24 cellular contexts compared by ENCODE assay signal in genomic region chr3:150913174-150913922, GRCh38. TPM values are rescaled to one million over a fixed set of nuclear protein-coding genes. Genes with fewer than 3 reads are reported as not detected.
DNase-seq lines count a peak whose midpoint lies in the region; ATAC-seq and TF ChIP-seq lines count a peak whose summit lies in the region.
"Had no signal": no experiment of that assay in that cellular context is flagged by ENCODE, and none has a peak within 500 bp of the region (broad histone marks: within the 10 kb centered on the region; RNA-seq: fewer than 3 reads in every experiment).

No MANE protein-coding gene starts in this region.

- H3K27me3 ChIP-seq in endodermal cell (ENCODE audit: control insufficient read depth, insufficient read depth, low read length, poor library complexity, severe bottlenecking) (no peaks in the 10 kb centered on the region), psoas muscle (ENCODE audit: insufficient read depth in 3 of 3, low read length in 2 of 3) (peaks cover 0 to 3% (median 2%) of the 10 kb centered on the region in 3 donors)
- H3K27me3 ChIP-seq: upper lobe of left lung had no signal

- no peaks in the 10 kb centered on the region for H3K4me1 ChIP-seq in endodermal cell (ENCODE audit: control insufficient read depth, insufficient read depth, low read length)
- peaks cover 3% of the 10 kb centered on the region for H3K4me1 ChIP-seq in psoas muscle
- H3K4me1 ChIP-seq: upper lobe of left lung had no signal

- peaks cover 15% of the 10 kb centered on the region for H3K4me1 Mint-ChIP-seq in endodermal cell
- H3K4me1 Mint-ChIP-seq: central memory CD8-positive, alpha-beta T cell; naive thymus-derived CD8-positive, alpha-beta T cell had no signal

- no peak overlapping the region for H3K27ac Mint-ChIP-seq in endodermal cell
- H3K27ac Mint-ChIP-seq: naive thymus-derived CD8-positive, alpha-beta T cell had no signal

- TF ChIP-seq CTCF in endodermal cell (conservative IDR thresholded peaks at IDR 0.05) (no peak), psoas muscle (IDR thresholded peaks at IDR 0.05) (no peak)

- no peak overlapping the region for H3K4me3 Mint-ChIP-seq in endodermal cell
- H3K4me3 Mint-ChIP-seq: central memory CD8-positive, alpha-beta T cell; naive thymus-derived CD8-positive, alpha-beta T cell had no signal

- H3K9me3 Mint-ChIP-seq in endodermal cell, result no peaks in the 10 kb centered on the region
- H3K9me3 Mint-ChIP-seq: central memory CD8-positive, alpha-beta T cell; naive thymus-derived CD8-positive, alpha-beta T cell had no signal

- H3K36me3 Mint-ChIP-seq in endodermal cell (ENCODE audit: low read depth), result no peaks in the 10 kb centered on the region
- H3K36me3 Mint-ChIP-seq: naive thymus-derived CD8-positive, alpha-beta T cell had no signal

- intact Hi-C loops in psoas muscle (cut with DNase I), result no loop called here

- peaks cover 2% of the 10 kb centered on the region for H3K27me3 Mint-ChIP-seq in endodermal cell (ENCODE audit: insufficient read depth)

- H3K36me3 ChIP-seq in endodermal cell (ENCODE audit: control insufficient read depth, insufficient read depth, low read length) (no peaks in the 10 kb centered on the region), psoas muscle (ENCODE audit: insufficient read depth in 1 of 2, low read depth in 1 of 2) (no peaks in the 10 kb centered on the region)
- H3K36me3 ChIP-seq: upper lobe of left lung had no signal

- peak; percentile 87 for DNase-seq in NCI-H2227 treated with DMSO at 0.1 percent for 48 hours (lab: John Stamatoyannopoulos, UW)
- no peak for DNase-seq in NCI-H2227 (lab: John Stamatoyannopoulos, UW; ENCODE audit: unreplicated experiment)
- no peak for DNase-seq in endodermal cell
- DNase-seq in psoas muscle, result no peak
- DNase-seq in NCI-H446 treated with DMSO at 0.1 percent for 48 hours (lab: John Stamatoyannopoulos, UW), result no peak
- no peak for DNase-seq in NCI-H2107 treated with DMSO at 0.1 percent for 48 hours (lab: John Stamatoyannopoulos, UW; ENCODE audit: unreplicated experiment)
- no peak for DNase-seq in COR-L47 (lab: John Stamatoyannopoulos, UW)
- DNase-seq: 8988T; activated CD8-positive, alpha-beta memory T cell treated with anti-CD3 and anti-CD28 coated beads for 24 hours; DMS79 treated with DMSO at 0.1 percent for 48 hours; foreskin melanocyte; Karpas-422; naive thymus-derived CD8-positive, alpha-beta T cell; NCI-H1436 treated with DMSO at 0.1 percent for 48 hours; posterior cingulate gyrus; stimulated activated naive CD4-positive, alpha-beta T cell; upper lobe of left lung had no signal

- H3K27ac ChIP-seq in endodermal cell (ENCODE audit: low read depth, low read length) (peak overlapping the region; percentile 72), psoas muscle (no peak overlapping the region)
- H3K27ac ChIP-seq: C4-2B, upper lobe of left lung, VCaP had no signal

- 98 to 100% methylated on average over 2 to 4 of the region's 4 CpGs for WGBS in endodermal cell (ENCODE audit: insufficient coverage in 1 of 2, insufficient read length in 1 of 2), 2 experiments
- WGBS in psoas muscle, 3 donors, result 9 to 29% (median 12%) methylated on average over 4 of the region's 4 CpGs

- ATAC-seq in HG03378 (IDR thresholded peaks at IDR 0.05; ENCODE audit: unreplicated experiment) (peak; percentile 16), psoas muscle (peak; percentile 79 to 90 (median 86))
- ATAC-seq: naive thymus-derived CD8-positive, alpha-beta T cell; Panc1 had no signal

- H3K4me3 ChIP-seq in endodermal cell (ENCODE audit: low read length), result no peak overlapping the region
- H3K4me3 ChIP-seq in psoas muscle, result no peak overlapping the region
- H3K4me3 ChIP-seq: lung, upper lobe of left lung had no signal

- no peak overlapping the region for H3K9ac ChIP-seq in endodermal cell (ENCODE audit: extremely low read depth, low read length, poor library complexity, severe bottlenecking)

- H3K9me3 ChIP-seq in endodermal cell (ENCODE audit: control insufficient read depth, low read length), result no peaks in the 10 kb centered on the region
- H3K9me3 ChIP-seq in psoas muscle, result no peaks in the 10 kb centered on the region
- H3K9me3 ChIP-seq: upper lobe of left lung had no signal

RNA-seq across cellular contexts. Expression of gene MINDY4B, which starts 8.1 kb away (rescaled TPM):
- not detected for total RNA-seq in endodermal cell
- polyA plus RNA-seq in endodermal cell (2013, experiment 1 of 2), result not detected
- not detected for polyA plus RNA-seq in endodermal cell (2013, experiment 2 of 2)
- not detected for total RNA-seq in psoas muscle
- polyA plus RNA-seq in psoas muscle, result not detected
- total RNA-seq: lung; naive thymus-derived CD8-positive, alpha-beta T cell; NCI-H460; upper lobe of left lung had no signal
- polyA plus RNA-seq: lung; naive thymus-derived CD8-positive, alpha-beta T cell had no signal

RNA-seq across cellular contexts. Expression of gene CLRN1, which starts 59.2 kb away (rescaled TPM):
- total RNA-seq in endodermal cell (not detected), psoas muscle (not detected)
- not detected for polyA plus RNA-seq in endodermal cell (2013, experiment 1 of 2)
- not detected for polyA plus RNA-seq in endodermal cell (2013, experiment 2 of 2)
- not detected for polyA plus RNA-seq in psoas muscle
- total RNA-seq: lung; naive thymus-derived CD8-positive, alpha-beta T cell; NCI-H460; upper lobe of left lung had no signal
- polyA plus RNA-seq: lung; naive thymus-derived CD8-positive, alpha-beta T cell had no signal
